Comparison of ENCODE assay signal across 8 cellular contexts in genomic region chr12:118376089-118377004, GRCh38. TPM values are rescaled to one million over a fixed set of nuclear protein-coding genes. Genes with fewer than 3 reads are reported as not detected.
DNase-seq lines count a peak whose midpoint lies in the region; ATAC-seq and TF ChIP-seq lines count a peak whose summit lies in the region.

SUDS3 (plus strand) TSS chr12:118376555; CDS start chr12:118376692, 137 bp downstream.

- peaks cover 28% of the 10 kb centered on the region for H3K4me1 ChIP-seq in mucosa of descending colon (ENCODE audit: low read depth)

- no peaks in the 10 kb centered on the region for H3K27me3 Mint-ChIP-seq in activated T-cell treated with anti-CD3 and anti-CD28 coated beads, Interleukin-2, amount 50 U/mL, for 24 hours

- no peaks in the 10 kb centered on the region for H3K9me3 Mint-ChIP-seq in activated T-cell treated with anti-CD3 and anti-CD28 coated beads, Interleukin-2, amount 50 U/mL, for 24 hours

- peak within 1 kb of the TSS; percentile 92 for H3K4me3 Mint-ChIP-seq in activated T-cell treated with anti-CD3 and anti-CD28 coated beads, Interleukin-2, amount 50 U/mL, for 24 hours

- in situ Hi-C loops in ACHN (cut with HindIII; ENCODE audit: low pct_ligation_motif_present, low pct_unique_long_range_greater_than_20kb, low sequenced_read_pairs), result loop anchor here (10.0 kb wide), 1 partner anchor 192 kb away; no protein-coding TSS in a partner anchor

- H3K9me3 ChIP-seq in mucosa of descending colon, result no peaks in the 10 kb centered on the region

- H3K27ac Mint-ChIP-seq in activated T-cell treated with anti-CD3 and anti-CD28 coated beads, Interleukin-2, amount 50 U/mL, for 24 hours, result peak within 1 kb of the TSS; percentile 100

- peak; percentile 40 for ATAC-seq in GM18909 (IDR thresholded peaks at IDR 0.05; ENCODE audit: poor library complexity, unreplicated experiment)
- peak; percentile 67 for ATAC-seq in mucosa of descending colon

- peaks cover 31% of the 10 kb centered on the region for H3K36me3 Mint-ChIP-seq in activated T-cell treated with anti-CD3 and anti-CD28 coated beads, Interleukin-2, amount 50 U/mL, for 24 hours (ENCODE audit: low read depth)

- TF ChIP-seq CTCF in epithelial cell of proximal tubule (conservative IDR thresholded peaks at IDR 0.05; ENCODE audit: low read depth, low read length) (peak; percentile 95), mucosa of descending colon (IDR thresholded peaks at IDR 0.05) (peak; percentile 96)

- H3K36me3 ChIP-seq in mucosa of descending colon (ENCODE audit: low read depth), result no peaks in the 10 kb centered on the region

- H3K4me1 Mint-ChIP-seq in activated T-cell treated with anti-CD3 and anti-CD28 coated beads, Interleukin-2, amount 50 U/mL, for 24 hours (ENCODE audit: low read depth), result peaks cover 40% of the 10 kb centered on the region

- intact Hi-C loops in mucosa of descending colon (cut with DNase I, micrococcal nuclease), result loop anchor here (5.0 to 10.0 kb wide), 2 partner anchors 192 to 194 kb away; no protein-coding TSS in a partner anchor

- DNase-seq in ACHN, result peak; percentile 90
- DNase-seq in Jurkat, Clone E6-1 (ENCODE audit: low read depth, low spot score), result peak; percentile 80
- DNase-seq in activated T-cell treated with anti-CD3 and anti-CD28 coated beads, Interleukin-2, amount 50 U/mL, for 24 hours, result peak; percentile 99
- DNase-seq in epithelial cell of proximal tubule (ENCODE audit: low read depth), result no peak
- DNase-seq in mucosa of descending colon, result peak; percentile 95 to 100 (median 97)
- DNase-seq in stimulated activated CD8-positive, alpha-beta memory T cell treated with anti-CD3 and anti-CD28 coated beads, Interleukin-4, amount 100 ng/mL, for 1 hour (ENCODE audit: low read depth in 2 of 2, low spot score in 1 of 2), result peak; percentile 86 to 88

- peak within 1 kb of the TSS; percentile 89 for H3K4me3 ChIP-seq in Jurkat, Clone E6-1 (ENCODE audit: low read length)
- peak within 1 kb of the TSS; percentile 83 for H3K4me3 ChIP-seq in epithelial cell of proximal tubule (ENCODE audit: low read depth, low read length)
- peak within 1 kb of the TSS; percentile 93 for H3K4me3 ChIP-seq in mucosa of descending colon

TF ChIP-seq in PFSK-1, 5 proteins besides CTCF, POLR2A, EP300 and RAD21:
- TF ChIP-seq SIN3A (IDR thresholded peaks at IDR 0.05; ENCODE audit: borderline replicate concordance, insufficient read depth, low read length) (0 out of 2 replicates have a peak, but pooled peaks have one; percentile 11), REST (IDR thresholded peaks at IDR 0.05; ENCODE audit: insufficient read depth in 1 of 2, low read depth in 2 of 2, low read length in 2 of 2) (no peak), POLR2AphosphoS5 (IDR thresholded peaks at IDR 0.05; ENCODE audit: low read depth, low read length) (0 out of 2 replicates have a peak, but pooled peaks have one; percentile 37), FOXP2 (optimal IDR thresholded peaks at IDR 0.05; ENCODE audit: borderline replicate concordance, extremely low read depth, extremely low read length, insufficient read depth) (peak; percentile 60), TAF1 (IDR thresholded peaks at IDR 0.05; ENCODE audit: borderline replicate concordance, insufficient read depth, low read length) (0 out of 2 replicates have a peak, but pooled peaks have one; percentile 43)
TF ChIP-seq in PFSK-1: peak in this region for 4.

RNA-seq across cellular contexts. Expression of gene SUDS3, which starts in this region (rescaled TPM):
- polyA plus RNA-seq in Jurkat, Clone E6-1 (2012; ENCODE audit: insufficient read depth, insufficient read length), result 26.1 TPM
- 9.6 TPM for polyA plus RNA-seq in PFSK-1 (2012; ENCODE audit: insufficient read length, low read depth)
- 25.9 and 27.3 TPM in 2 replicates for total RNA-seq in epithelial cell of proximal tubule
- 10 to 100 TPM; 35.2 to 56.4 (median 50.9) TPM for total RNA-seq in mucosa of descending colon
